ENCODE assay signal across 15 cellular contexts in the genomic region with DNA sequence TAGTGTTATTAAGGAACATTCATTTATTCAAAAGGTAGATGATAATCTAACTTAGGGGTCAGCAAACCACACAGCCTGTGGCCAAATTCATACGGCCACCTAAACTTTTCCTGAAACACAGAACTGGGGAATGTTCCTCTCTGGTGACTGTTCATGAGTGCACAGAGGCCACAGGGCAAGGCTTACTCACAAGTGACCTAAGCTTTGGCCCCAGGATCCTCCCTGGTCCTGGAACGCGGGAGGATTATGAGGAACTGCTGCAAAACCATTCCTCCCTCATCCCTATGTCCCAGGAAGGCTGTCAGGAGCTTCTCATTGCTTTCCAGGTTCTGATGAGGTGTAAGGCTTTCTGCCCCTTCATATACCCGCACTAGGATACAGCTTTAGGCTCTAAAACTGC.
"Had no signal": no experiment of that assay in that cellular context is flagged by ENCODE, and none has a peak within 500 bp of the region (broad histone marks: within the 10 kb centered on the region; RNA-seq: fewer than 3 reads in every experiment).

No MANE protein-coding gene starts in this region.

- H3K27me3 ChIP-seq: thyroid gland had no signal

- H3K79me2 ChIP-seq: parathyroid adenoma had no signal

- ATAC-seq: activated naive CD4-positive, alpha-beta T cell treated with anti-CD3 and anti-CD28 coated beads, Interleukin-2, amount 50 U/mL, for 72 hours; left cardiac atrium; lower lobe of right lung; naive thymus-derived CD4-positive, alpha-beta T cell had no signal

- H3K36me3 ChIP-seq: lower lobe of right lung, thyroid gland had no signal

- H2AFZ ChIP-seq: parathyroid adenoma had no signal

- H3K4me3 ChIP-seq: lower lobe of right lung, skin epidermis, thyroid gland had no signal

- FAIRE-seq: endometrium had no signal

- H3K9me3 ChIP-seq: lower lobe of right lung, thyroid gland had no signal

- H3K4me1 ChIP-seq: lower lobe of right lung, parathyroid adenoma, thyroid gland had no signal

- H3K9ac ChIP-seq: parathyroid adenoma had no signal

- H3K27ac ChIP-seq: lower lobe of right lung, parathyroid adenoma, skin epidermis, thyroid gland had no signal

- DNase-seq: activated CD4-positive, alpha-beta T cell treated with anti-CD3 and anti-CD28 coated beads, Interleukin-2, amount 50 U/mL, for 4 hours; activated CD4-positive, CD25-positive, alpha-beta regulatory T cell treated with anti-CD3 and anti-CD28 coated beads, Interleukin-2, amount 50 U/mL, for 72 hours; activated T-cell treated with anti-CD3 and anti-CD28 coated beads, Interleukin-2, amount 50 U/mL, for 1 hour; amniotic stem cell; cerebellar nuclear complex; dermis blood vessel endothelial cell; hippocampal formation; left cardiac atrium; lower lobe of right lung; naive thymus-derived CD4-positive, alpha-beta T cell; thyroid gland had no signal
